Comparison of ENCODE assay signal across 9 cellular contexts in genomic region chr10:91220954-91221696, GRCh38. TPM values are rescaled to one million over a fixed set of nuclear protein-coding genes. Genes with fewer than 3 reads are reported as not detected.
DNase-seq lines count a peak whose midpoint lies in the region; ATAC-seq, FAIRE-seq and TF ChIP-seq lines count a peak whose summit lies in the region.
"Had no signal": no experiment of that assay in that cellular context is flagged by ENCODE, and none has a peak within 500 bp of the region (broad histone marks: within the 10 kb centered on the region; RNA-seq: fewer than 3 reads in every experiment).

No MANE protein-coding gene starts in this region.

- H3K36me3 ChIP-seq in BE2C (peaks cover 5% of the 10 kb centered on the region), endothelial cell of umbilical vein (ENCODE audit: control insufficient read depth in 2 of 2, extremely low read depth in 1 of 2, insufficient read depth in 2 of 2, low read length in 2 of 2) (no peaks in the 10 kb centered on the region), thyroid gland (no peaks in the 10 kb centered on the region)

- peak; percentile 8 for DNase-seq in BE2C
- no peak for DNase-seq in T-helper 17 cell
- DNase-seq in endothelial cell of umbilical vein (ENCODE audit: low read depth, low spot score), result peak; percentile 41
- DNase-seq in mesothelial cell of epicardium (ENCODE audit: low spot score in 2 of 2, unreplicated experiment in 2 of 2), result peak; percentile 25 to 57
- DNase-seq in thyroid gland, result peak; percentile 30 to 35
- DNase-seq in NCI-H774 (lab: John Stamatoyannopoulos, UW), result no peak

- 4 to 5% methylated on average over 8 to 14 of the region's 40 CpGs for WGBS in thyroid gland, 2 donors

- ATAC-seq in GM19025 (IDR thresholded peaks at IDR 0.05; ENCODE audit: low read depth, unreplicated experiment) (peak; percentile 27), HG03175 (IDR thresholded peaks at IDR 0.05; ENCODE audit: unreplicated experiment) (peak; percentile 36), T-helper 17 cell (peak; percentile 26)

- dilution Hi-C loops in endothelial cell of umbilical vein (cut with MboI; ENCODE audit: extremely low pct_ligation_motif_present, low sequenced_read_pairs), result no loop called here

- H3K4me3 Mint-ChIP-seq in T-helper 17 cell (peak overlapping the region; percentile 94), mesothelial cell of epicardium (peak overlapping the region; percentile 85)

- peak overlapping the region; percentile 91 for H3K4me2 ChIP-seq in endothelial cell of umbilical vein (ENCODE audit: insufficient read depth, low read length)

- POLR2A ChIA-PET in endothelial cell of umbilical vein (lab: Charles Lee), result no interaction called here

- H3K79me2 ChIP-seq in endothelial cell of umbilical vein (ENCODE audit: control insufficient read depth, insufficient read depth, low read length), result peaks cover 11% of the 10 kb centered on the region

- CTCF ChIA-PET in endothelial cell of umbilical vein (lab: Charles Lee), result interaction anchor here (1.0 kb wide), 1 partner anchor 310 kb away, joined by 4 read pairs; no protein-coding TSS in a partner anchor

- no peak for TF ChIP-seq CTCF in BE2C (IDR thresholded peaks at IDR 0.05; ENCODE audit: low read depth, low read length)
- peak in 1 of 2 donors; percentile 2 for TF ChIP-seq CTCF in endothelial cell of umbilical vein (IDR thresholded peaks at IDR 0.05; ENCODE audit: extremely low read depth in 1 of 2, insufficient read depth in 1 of 2, low read depth in 1 of 2, low read length in 2 of 2)
- TF ChIP-seq CTCF in mesothelial cell of epicardium (IDR thresholded peaks at IDR 0.05; ENCODE audit: unreplicated experiment), result no peak
- no peak for TF ChIP-seq CTCF in thyroid gland (IDR thresholded peaks at IDR 0.05)

- H3K36me3 Mint-ChIP-seq in T-helper 17 cell (ENCODE audit: low read depth) (no peaks in the 10 kb centered on the region), mesothelial cell of epicardium (peaks cover 3% of the 10 kb centered on the region)

- H3K4me1 ChIP-seq in BE2C (peaks cover 9% of the 10 kb centered on the region), endothelial cell of umbilical vein (ENCODE audit: control insufficient read depth, extremely low read depth, insufficient read depth, low read length) (peaks cover 10% of the 10 kb centered on the region), thyroid gland (peaks cover 11 to 15% of the 10 kb centered on the region in 2 donors)

- H3K27me3 ChIP-seq in BE2C (no peaks in the 10 kb centered on the region), endothelial cell of umbilical vein (ENCODE audit: control insufficient read depth in 2 of 2, insufficient read depth in 2 of 2, low read length in 2 of 2) (no peaks in the 10 kb centered on the region), thyroid gland (no peaks in the 10 kb centered on the region)

- peak; percentile 21 for FAIRE-seq in endothelial cell of umbilical vein (lab: Jason Lieb, UNC)
- FAIRE-seq: TTC549 had no signal

- peak overlapping the region; percentile 98 for H2AFZ ChIP-seq in endothelial cell of umbilical vein (ENCODE audit: low read depth, low read length)

- BruUV-seq in endothelial cell of umbilical vein (replicated peaks; lab: Mats Ljungman, UMichigan), result TSS peak; percentile 52

- no peaks in the 10 kb centered on the region for H3K9me1 ChIP-seq in endothelial cell of umbilical vein (replicated peaks; ENCODE audit: control insufficient read depth, extremely low read depth, insufficient read depth, low read length)

- H3K27ac ChIP-seq in endothelial cell of umbilical vein (ENCODE audit: insufficient read depth, low read depth, low read length), result peak overlapping the region; percentile 75
- peak overlapping the region; percentile 79 to 96 (median 95) for H3K27ac ChIP-seq in thyroid gland

- H3K27me3 Mint-ChIP-seq in T-helper 17 cell (no peaks in the 10 kb centered on the region), mesothelial cell of epicardium (ENCODE audit: low read depth) (peaks cover 40% of the 10 kb centered on the region)

- H3K4me1 Mint-ChIP-seq in T-helper 17 cell, result peaks cover 38% of the 10 kb centered on the region
- peaks cover 17% of the 10 kb centered on the region for H3K4me1 Mint-ChIP-seq in mesothelial cell of epicardium

- no peak for TF ChIP-seq POLR2A in endothelial cell of umbilical vein (IDR thresholded peaks at IDR 0.05; ENCODE audit: low read depth, low read length)
- TF ChIP-seq POLR2A in thyroid gland (IDR thresholded peaks at IDR 0.05), result no peak

- peak overlapping the region; percentile 92 for H3K9ac ChIP-seq in endothelial cell of umbilical vein (replicated peaks; ENCODE audit: extremely low read depth, insufficient read depth, low read length)

- H3K9me3 Mint-ChIP-seq in mesothelial cell of epicardium, result no peaks in the 10 kb centered on the region

- no peaks in the 10 kb centered on the region for H4K20me1 ChIP-seq in endothelial cell of umbilical vein (replicated peaks; ENCODE audit: control insufficient read depth, extremely low read depth, insufficient read depth, low read length)

- H3K9me3 ChIP-seq in BE2C, result no peaks in the 10 kb centered on the region
- no peaks in the 10 kb centered on the region for H3K9me3 ChIP-seq in T-helper 17 cell (ENCODE audit: control insufficient read depth, low read length, poor library complexity, severe bottlenecking)
- H3K9me3 ChIP-seq in endothelial cell of umbilical vein (replicated peaks; ENCODE audit: control insufficient read depth, insufficient read depth, low read length), result no peaks in the 10 kb centered on the region
- no peaks in the 10 kb centered on the region for H3K9me3 ChIP-seq in thyroid gland

- intact Hi-C loops in endothelial cell of umbilical vein (cut with micrococcal nuclease), result loop anchor here (1.0 to 2.0 kb wide), 4 partner anchors 22 to 350 kb away; partner anchors contain the start of gene RPP30
- intact Hi-C loops in thyroid gland (cut with DNase I), result no loop called here

- peak overlapping the region; percentile 75 for H3K27ac Mint-ChIP-seq in T-helper 17 cell
- peak overlapping the region; percentile 70 for H3K27ac Mint-ChIP-seq in mesothelial cell of epicardium

- H3K4me3 ChIP-seq in BE2C (ENCODE audit: low read depth, low read length) (peak overlapping the region; percentile 79), endothelial cell of umbilical vein (replicated peaks in 1 of 3; ENCODE audit: insufficient read depth in 1 of 3, low read depth in 1 of 3, low read length in 3 of 3) (peak overlapping the region; percentile 87 to 96 (median 91)), thyroid gland (replicated peaks in 1 of 3) (peak overlapping the region; percentile 65 to 95 (median 69))

TF ChIP-seq in endothelial cell of umbilical vein, 7 proteins besides CTCF, POLR2A, EP300 and RAD21:
- no peak for TF ChIP-seq FOS (IDR thresholded peaks at IDR 0.05; ENCODE audit: borderline replicate concordance, insufficient read depth, low read length)
- TF ChIP-seq POLR2AphosphoS5 (IDR thresholded peaks at IDR 0.05; ENCODE audit: insufficient read depth, low read depth, low read length), result no peak
- TF ChIP-seq GATA2 (IDR thresholded peaks at IDR 0.05; ENCODE audit: insufficient read depth, insufficient read length, low read depth, low read length), result no peak
- TF ChIP-seq JUN (IDR thresholded peaks at IDR 0.05; ENCODE audit: borderline replicate concordance, insufficient read depth, insufficient read length, low read depth), result no peak
- no peak for TF ChIP-seq MAX (IDR thresholded peaks at IDR 0.05; ENCODE audit: insufficient read depth, insufficient read length)
- no peak for TF ChIP-seq MYC (IDR thresholded peaks at IDR 0.05; ENCODE audit: low read depth, low read length)
- no peak for TF ChIP-seq EZH2 (IDR thresholded peaks at IDR 0.05; ENCODE audit: borderline replicate concordance, low read depth, low read length, severe bottlenecking)
TF ChIP-seq in endothelial cell of umbilical vein: peak in this region for 0.

RNA-seq across cellular contexts. Expression of gene PCGF5, which starts 0.7 kb away (rescaled TPM):
- 4.0 TPM for polyA plus RNA-seq in BE2C (2012; ENCODE audit: insufficient read depth, insufficient read length, low read depth)
- total RNA-seq in T-helper 17 cell (10 to 100 TPM; 66.7 to 86.8 TPM), endothelial cell of umbilical vein (26.0 and 29.8 TPM in 2 replicates), mesothelial cell of epicardium (11.4 to 13.6 TPM (median 11.6 TPM) in 3 replicates), thyroid gland (10 to 100 TPM; 47.8 to 63.7 (median 55.0) TPM)
- 23.7 and 25.0 TPM in 2 replicates for polyA plus RNA-seq in endothelial cell of umbilical vein
- 26.2 and 27.4 TPM in 2 replicates for polyA plus RNA-seq in endothelial cell of umbilical vein (2011; cell fraction: cytosol; rRNA removed)
- polyA plus RNA-seq in endothelial cell of umbilical vein (2011; cell fraction: nucleus; rRNA removed), result 14.7 and 16.2 TPM in 2 replicates
- 25.5 and 35.1 TPM in 2 replicates for polyA plus RNA-seq in endothelial cell of umbilical vein (2012)
- polyA minus RNA-seq in endothelial cell of umbilical vein, result 30.7 and 31.6 TPM in 2 replicates
- polyA minus RNA-seq in endothelial cell of umbilical vein (2011; cell fraction: cytosol; rRNA and poly(A)+ RNA removed), result 20.4 TPM
- polyA minus RNA-seq in endothelial cell of umbilical vein (2011; cell fraction: nucleus; rRNA and poly(A)+ RNA removed), result 42.5 and 57.9 TPM in 2 replicates

Comparison
In these comparisons a context has a peak if more than half of its experiments do, and no peak if none do; other contexts are left out.
1. DNase-seq: peak in BE2C (single experiment), endothelial cell of umbilical vein (single experiment), mesothelial cell of epicardium (2 of 2) and thyroid gland (2 of 2); none in T-helper 17 cell (0 of 3) and NCI-H774 (single experiment).
2. Peak in every context shown above with its lines, with median percentiles within 50 percentile points of each other: H3K4me3 ChIP-seq and ATAC-seq.